In genomic region chr11:78714539-78714938, GRCh38 we compare ENCODE assay signal across 1 cellular context.
TF ChIP-seq lines count a peak whose summit lies in the region.

No MANE protein-coding gene starts in this region.

TF ChIP-seq in neural cell, 6 proteins besides CTCF, POLR2A, EP300 and RAD21 (continued from another document):
- TF ChIP-seq, protein P1, sequence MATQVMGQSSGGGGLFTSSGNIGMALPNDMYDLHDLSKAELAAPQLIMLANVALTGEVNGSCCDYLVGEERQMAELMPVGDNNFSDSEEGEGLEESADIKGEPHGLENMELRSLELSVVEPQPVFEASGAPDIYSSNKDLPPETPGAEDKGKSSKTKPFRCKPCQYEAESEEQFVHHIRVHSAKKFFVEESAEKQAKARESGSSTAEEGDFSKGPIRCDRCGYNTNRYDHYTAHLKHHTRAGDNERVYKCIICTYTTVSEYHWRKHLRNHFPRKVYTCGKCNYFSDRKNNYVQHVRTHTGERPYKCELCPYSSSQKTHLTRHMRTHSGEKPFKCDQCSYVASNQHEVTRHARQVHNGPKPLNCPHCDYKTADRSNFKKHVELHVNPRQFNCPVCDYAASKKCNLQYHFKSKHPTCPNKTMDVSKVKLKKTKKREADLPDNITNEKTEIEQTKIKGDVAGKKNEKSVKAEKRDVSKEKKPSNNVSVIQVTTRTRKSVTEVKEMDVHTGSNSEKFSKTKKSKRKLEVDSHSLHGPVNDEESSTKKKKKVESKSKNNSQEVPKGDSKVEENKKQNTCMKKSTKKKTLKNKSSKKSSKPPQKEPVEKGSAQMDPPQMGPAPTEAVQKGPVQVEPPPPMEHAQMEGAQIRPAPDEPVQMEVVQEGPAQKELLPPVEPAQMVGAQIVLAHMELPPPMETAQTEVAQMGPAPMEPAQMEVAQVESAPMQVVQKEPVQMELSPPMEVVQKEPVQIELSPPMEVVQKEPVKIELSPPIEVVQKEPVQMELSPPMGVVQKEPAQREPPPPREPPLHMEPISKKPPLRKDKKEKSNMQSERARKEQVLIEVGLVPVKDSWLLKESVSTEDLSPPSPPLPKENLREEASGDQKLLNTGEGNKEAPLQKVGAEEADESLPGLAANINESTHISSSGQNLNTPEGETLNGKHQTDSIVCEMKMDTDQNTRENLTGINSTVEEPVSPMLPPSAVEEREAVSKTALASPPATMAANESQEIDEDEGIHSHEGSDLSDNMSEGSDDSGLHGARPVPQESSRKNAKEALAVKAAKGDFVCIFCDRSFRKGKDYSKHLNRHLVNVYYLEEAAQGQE (IDR thresholded peaks at IDR 0.05; ENCODE audit: borderline replicate concordance) = no peak
- TF ChIP-seq MXI1 (conservative IDR thresholded peaks at IDR 0.05; ENCODE audit: poor library complexity, severe bottlenecking) = no peak
- no peak for TF ChIP-seq POLR2AphosphoS5 (IDR thresholded peaks at IDR 0.05)
- TF ChIP-seq EZH2 (IDR thresholded peaks at IDR 0.05; ENCODE audit: borderline replicate concordance, insufficient read depth, low read length, poor library complexity, severe bottlenecking) = no peak
- TF ChIP-seq TAF1 (IDR thresholded peaks at IDR 0.05; ENCODE audit: low read depth) = no peak
